In the genomic region with DNA sequence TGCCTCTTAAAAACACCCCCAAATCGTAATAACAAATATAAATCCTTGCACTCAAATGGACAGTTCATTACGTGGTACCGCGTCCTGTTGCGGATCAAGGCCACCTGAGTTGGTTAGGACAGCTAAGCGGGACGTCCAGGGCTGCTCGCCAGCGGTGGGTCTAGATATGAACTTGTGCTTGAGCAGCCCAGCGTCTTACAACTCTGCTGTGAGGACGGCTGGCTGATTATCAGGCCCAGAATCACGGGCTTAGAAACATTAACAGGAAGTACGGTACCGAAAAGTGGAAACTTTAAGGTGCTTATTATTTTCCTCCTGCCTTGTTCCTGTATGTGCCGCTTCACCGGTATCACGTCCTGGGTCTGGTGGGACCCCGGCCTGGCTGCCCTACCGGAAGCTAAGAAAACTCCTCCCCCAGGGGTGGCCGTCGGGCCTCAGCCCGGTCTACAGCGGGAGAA, we compare ENCODE assay signal across 1 cellular context.
TF ChIP-seq lines count a peak whose summit lies in the region.

No MANE protein-coding gene starts in this region.

TF ChIP-seq in H1, 55 proteins besides CTCF, POLR2A, EP300 and RAD21:
- TF ChIP-seq TBP (IDR thresholded peaks at IDR 0.05; ENCODE audit: low read depth, low read length) (peak; percentile 79; the same call in 1 of the 2 replicates), MAX (IDR thresholded peaks at IDR 0.05) (peak; percentile 68; the same call in 1 of the 2 replicates), TAF1 (IDR thresholded peaks at IDR 0.05; ENCODE audit: low read depth, low read length) (peak; percentile 93; the same call in 1 of the 2 replicates), RFX5 (IDR thresholded peaks at IDR 0.05; ENCODE audit: borderline replicate concordance, low read depth, low read length) (no peak), KDM4A (IDR thresholded peaks at IDR 0.05; ENCODE audit: low read depth, low read length, severe bottlenecking) (no peak), ASH2L (IDR thresholded peaks at IDR 0.05; ENCODE audit: low read length) (no peak)
